ENCODE assay signal across 8 cellular contexts in genomic region chr16:71412270-71413160, GRCh38. TPM values are rescaled to one million over a fixed set of nuclear protein-coding genes. Genes with fewer than 3 reads are reported as not detected.
DNase-seq lines count a peak whose midpoint lies in the region; ATAC-seq and TF ChIP-seq lines count a peak whose summit lies in the region.

No MANE protein-coding gene starts in this region.

- H3K9me2 ChIP-seq in OCI-LY1 (ENCODE audit: low read depth, low read length), result no peaks in the 10 kb centered on the region

- H3K4me3 ChIP-seq in GM12864 (ENCODE audit: low read depth, low read length), result no peak overlapping the region
- no peak overlapping the region for H3K4me3 ChIP-seq in OCI-LY1 (ENCODE audit: low read depth, low read length, poor library complexity, severe bottlenecking)
- no peak overlapping the region for H3K4me3 ChIP-seq in esophagus squamous epithelium

- TF ChIP-seq CTCF in GM12864 (IDR thresholded peaks at IDR 0.05; ENCODE audit: low read depth, low read length, missing control alignments) (peak; percentile 84), OCI-LY1 (IDR thresholded peaks at IDR 0.05; ENCODE audit: low read length) (peak; percentile 90), esophagus squamous epithelium (IDR thresholded peaks at IDR 0.05) (peak; percentile 80 to 91 (median 83))

- no peaks in the 10 kb centered on the region for H3K4me1 ChIP-seq in OCI-LY1 (ENCODE audit: insufficient read depth, low read length, severe bottlenecking)
- peaks cover 0 to 9% (median 0%) of the 10 kb centered on the region in 3 donors for H3K4me1 ChIP-seq in esophagus squamous epithelium

- H3K27me3 ChIP-seq in OCI-LY1 (ENCODE audit: insufficient read depth, low read length) (no peaks in the 10 kb centered on the region), esophagus squamous epithelium (peaks cover 0 to 59% (median 0%) of the 10 kb centered on the region in 4 donors)

- H4K20me1 ChIP-seq in OCI-LY1 (ENCODE audit: insufficient read depth, low read length), result no peaks in the 10 kb centered on the region

- intact Hi-C loops in esophagus squamous epithelium (cut with DNase I), result loop anchor here (5.0 to 10.0 kb wide), 2 partner anchors 90 to 202 kb away; no protein-coding TSS in a partner anchor

- no peak overlapping the region for H3K9ac ChIP-seq in OCI-LY1 (ENCODE audit: low read length)

- ATAC-seq in HG03280 (IDR thresholded peaks at IDR 0.05; ENCODE audit: unreplicated experiment), result no peak

- WGBS in esophagus squamous epithelium, 2 donors, result 4 to 11% methylated on average over 9 to 15 of the region's 24 CpGs

- no peaks in the 10 kb centered on the region for H3F3A ChIP-seq in OCI-LY1 (ENCODE audit: insufficient read depth, low read length)

- H3K79me2 ChIP-seq in OCI-LY1 (ENCODE audit: insufficient read depth, low read length), result no peaks in the 10 kb centered on the region

- H3K36me3 ChIP-seq in OCI-LY1 (ENCODE audit: insufficient read depth, low read length), result no peaks in the 10 kb centered on the region
- H3K36me3 ChIP-seq in esophagus squamous epithelium, result no peaks in the 10 kb centered on the region

- no peak overlapping the region for H3K4me2 ChIP-seq in OCI-LY1 (ENCODE audit: low read length)

- no peak overlapping the region for H3K27ac ChIP-seq in OCI-LY1 (ENCODE audit: low read depth, low read length, poor library complexity, severe bottlenecking)
- H3K27ac ChIP-seq in esophagus squamous epithelium, result no peak overlapping the region

- no peak for TF ChIP-seq POLR2A in esophagus squamous epithelium (IDR thresholded peaks at IDR 0.05)

- H2AFZ ChIP-seq in OCI-LY1 (ENCODE audit: low read length), result no peak overlapping the region

- H3K9me3 ChIP-seq in OCI-LY1 (ENCODE audit: low read length), result no peaks in the 10 kb centered on the region
- no peaks in the 10 kb centered on the region for H3K9me3 ChIP-seq in esophagus squamous epithelium

- DNase-seq in GM12864 (ENCODE audit: low read depth) (no peak), HUDEP-2 (lab: John Stamatoyannopoulos, UW; ENCODE audit: unreplicated experiment in 76 of 76) (peak in 60 of 76 experiments; percentile 2 to 75 (median 36)), activated T-cell treated with anti-CD3 and anti-CD28 coated beads for 24 hours (ENCODE audit: low read depth) (peak; percentile 54), esophagus squamous epithelium (lab: John Stamatoyannopoulos, UW) (no peak), myocyte (ENCODE audit: low read depth) (peak; percentile 84)
- peak; percentile 38 to 43 for DNase-seq in stimulated activated CD8-positive, alpha-beta memory T cell treated with anti-CD3 and anti-CD28 coated beads, Interleukin-7, amount 100 ng/mL, for 4 hours (ENCODE audit: low read depth in 2 of 2)

RNA-seq across cellular contexts. Expression of gene TLE7, which starts 29.3 kb away (rescaled TPM):
- total RNA-seq in esophagus squamous epithelium (not detected), myocyte (not detected in 2 replicates)
- not detected for polyA plus RNA-seq in myocyte (2012)

RNA-seq across cellular contexts. Expression of gene ZNF23, which starts 49.5 kb away (rescaled TPM):
- total RNA-seq in esophagus squamous epithelium (1 to 10 TPM; 2.5 to 7.4 (median 3.4) TPM), myocyte (8.9 and 9.0 TPM in 2 replicates)
- 7.4 TPM for polyA plus RNA-seq in myocyte (2012)

RNA-seq across cellular contexts. Expression of gene CALB2, which starts 54.0 kb away (rescaled TPM):
- 1 to 10 TPM in 3 of 4 donors, under 1 TPM in 1; 0.35 to 3.8 (median 2.4) TPM for total RNA-seq in esophagus squamous epithelium
- 0.94 TPM in 1 of 2 replicates, not detected in the other for total RNA-seq in myocyte
- polyA plus RNA-seq in myocyte (2012), result 2.6 TPM

Comparison
In these comparisons a context has a peak if more than half of its experiments do, and no peak if none do; other contexts are left out.
1. DNase-seq: peak in HUDEP-2 (60 of 76), activated T-cell treated with anti-CD3 and anti-CD28 coated beads for 24 hours (single experiment), myocyte (single experiment) and stimulated activated CD8-positive, alpha-beta memory T cell treated with anti-CD3 and anti-CD28 coated beads, Interleukin-7, amount 100 ng/mL, for 4 hours (2 of 2); none in GM12864 (single experiment) and esophagus squamous epithelium (single experiment).
2. Peak in every context shown above with its lines, with median percentiles within 50 percentile points of each other: CTCF ChIP-seq.